23 cellular contexts compared by ENCODE assay signal in the genomic region with DNA sequence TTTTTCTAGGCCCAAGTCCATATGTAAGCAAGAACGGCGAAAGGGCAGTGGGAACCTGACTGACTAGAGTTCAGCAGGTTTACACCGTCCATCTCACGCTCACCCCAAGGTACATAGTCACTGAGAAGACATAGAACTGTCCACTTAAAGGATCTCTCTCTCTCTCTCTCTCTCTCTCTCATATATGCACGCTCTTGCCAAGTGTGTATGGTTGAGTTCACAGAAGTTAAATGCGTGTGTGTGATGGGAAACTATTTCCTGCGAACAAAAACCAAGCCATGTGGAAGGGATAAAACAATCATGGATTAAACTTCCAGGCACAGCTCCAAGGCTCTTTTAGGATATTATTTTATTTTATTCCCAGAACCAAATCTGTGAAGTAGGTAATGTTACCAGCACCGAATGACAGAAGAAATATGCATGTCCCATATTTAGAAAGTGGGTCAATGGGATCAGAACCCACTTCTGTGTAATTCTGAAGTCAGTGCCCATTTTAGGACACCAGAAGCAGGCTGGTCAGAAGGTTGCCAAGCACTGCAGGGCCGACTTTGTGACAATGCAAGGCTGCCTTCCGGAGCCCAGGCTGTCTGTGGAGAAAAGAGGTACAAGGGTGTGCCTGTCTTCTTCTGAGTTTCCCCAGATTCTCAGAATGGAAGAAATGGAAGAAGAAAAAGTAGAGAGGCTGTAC. TPM values are rescaled to one million over a fixed set of nuclear protein-coding genes. Genes with fewer than 3 reads are reported as not detected.
DNase-seq lines count a peak whose midpoint lies in the region; ATAC-seq and TF ChIP-seq lines count a peak whose summit lies in the region.
"Had no signal": no experiment of that assay in that cellular context is flagged by ENCODE, and none has a peak within 500 bp of the region (broad histone marks: within the 10 kb centered on the region; RNA-seq: fewer than 3 reads in every experiment).

No MANE protein-coding gene starts in this region.

- H3K9me3 ChIP-seq in A673 (ENCODE audit: low read depth, low read length, poor library complexity, severe bottlenecking) (no peaks in the 10 kb centered on the region), ascending aorta (no peaks in the 10 kb centered on the region)
- H3K9me3 ChIP-seq: A549, Peyer's patch, upper lobe of right lung had no signal

- H3K27ac ChIP-seq in A673 (ENCODE audit: low read depth, low read length, poor library complexity, severe bottlenecking): no peak overlapping the region
- peak overlapping the region; percentile 42 to 61 for H3K27ac ChIP-seq in ascending aorta
- peak overlapping the region; percentile 67 for H3K27ac ChIP-seq in rectal smooth muscle tissue (ENCODE audit: low read depth, low read length)
- H3K27ac ChIP-seq: A549, C4-2B, upper lobe of right lung had no signal

- no peak overlapping the region for H3K9ac ChIP-seq in rectal smooth muscle tissue (ENCODE audit: low read length)

- POLR2A ChIA-PET in A673 (lab: Charles Lee; ENCODE audit: low non-redundant PET): no interaction called here

- intact Hi-C loops in A673 (cut with micrococcal nuclease; ENCODE audit: unreplicated experiment) (no loop called here), ascending aorta (cut with DNase I) (no loop called here)

- peaks cover 4% of the 10 kb centered on the region for H3K4me1 ChIP-seq in A673 (ENCODE audit: insufficient read depth, low read length, poor library complexity, severe bottlenecking)
- peaks cover 0 to 29% of the 10 kb centered on the region in 2 donors for H3K4me1 ChIP-seq in ascending aorta
- peaks cover 7% of the 10 kb centered on the region for H3K4me1 ChIP-seq in rectal smooth muscle tissue (ENCODE audit: control insufficient read depth, insufficient read depth, low read length)
- H3K4me1 ChIP-seq: A549 had no signal

- H3K36me3 ChIP-seq in A673 (ENCODE audit: insufficient read depth, low read length, poor library complexity, severe bottlenecking) (no peaks in the 10 kb centered on the region), ascending aorta (peaks cover 0 to 31% of the 10 kb centered on the region in 2 donors), rectal smooth muscle tissue (ENCODE audit: control insufficient read depth, insufficient read depth, low read length) (no peaks in the 10 kb centered on the region)

- CTCF ChIA-PET in A673 (lab: Charles Lee): no interaction called here

- no peak for ATAC-seq in GM19452 (IDR thresholded peaks at IDR 0.05; ENCODE audit: unreplicated experiment)
- no peak for ATAC-seq in stimulated activated naive CD8-positive, alpha-beta T cell treated with anti-CD3 and anti-CD28 coated beads, Interleukin-15, Interleukin-2, amounts not matched to agents 100 U/mL and 50 U/mL, for 24 hours
- ATAC-seq: A549, esophagus mucosa, upper lobe of right lung had no signal

- H3K4me3 ChIP-seq in A673 (ENCODE audit: low read depth, low read length, poor library complexity, severe bottlenecking) (no peak overlapping the region), ascending aorta (no peak overlapping the region), rectal smooth muscle tissue (ENCODE audit: low read length) (no peak overlapping the region)
- H3K4me3 ChIP-seq: A549, Peyer's patch, upper lobe of right lung had no signal

- TF ChIP-seq CTCF in A673 (conservative IDR thresholded peaks at IDR 0.05; ENCODE audit: low read depth, low read length): no peak
- no peak for TF ChIP-seq CTCF in ascending aorta (IDR thresholded peaks at IDR 0.05)

- H3K27me3 ChIP-seq in A673 (replicated peaks; ENCODE audit: insufficient read depth, low read depth, low read length, poor library complexity) (no peaks in the 10 kb centered on the region), ascending aorta (no peaks in the 10 kb centered on the region), rectal smooth muscle tissue (ENCODE audit: control insufficient read depth, insufficient read depth, low read length) (no peaks in the 10 kb centered on the region)
- H3K27me3 ChIP-seq: Peyer's patch, upper lobe of right lung had no signal

- peak; percentile 15 for DNase-seq in A673 (ENCODE audit: low spot score)
- DNase-seq in ascending aorta (ENCODE audit: low spot score in 2 of 2): no peak
- peak; percentile 95 for DNase-seq in fibroblast of peridontal ligament (ENCODE audit: extremely low read depth)
- DNase-seq in LoVo (ENCODE audit: low spot score): no peak
- no peak for DNase-seq in stimulated activated naive CD8-positive, alpha-beta T cell treated with anti-CD3 and anti-CD28 coated beads, Interleukin-15, Interleukin-2, amounts not matched to agents 100 U/mL and 50 U/mL, for 24 hours
- no peak for DNase-seq in stimulated activated CD4-positive, alpha-beta T cell treated with anti-CD3 and anti-CD28 coated beads, Interleukin-4, amount 100 ng/mL, for 1 hour
- DNase-seq: activated CD4-positive, alpha-beta T cell treated with anti-CD3 and anti-CD28 coated beads for 48 hours; activated naive CD4-positive, alpha-beta T cell treated with anti-CD3 and anti-CD28 coated beads, Interleukin-2, amount 50 U/mL, for 16 hours; anterior cingulate cortex; effector memory CD4-positive, alpha-beta T cell; head of caudate nucleus; midbrain; NCI-H1417; NCI-H510A treated with DMSO at 0.1 percent for 48 hours; NK-92 treated with Interleukin-12 subunit alpha and Interleukin-12 subunit beta, amount 100 ng/mL, for 24 hours; Peyer's patch; stimulated activated CD4-positive, alpha-beta T cell treated with anti-CD3 and anti-CD28 coated beads, Interleukin-2, amount 100 ng/mL, for 48 hours; upper lobe of right lung had no signal

- BruUV-seq in A673 (replicated peaks; lab: Mats Ljungman, UMichigan): no TSS peak

RNA-seq across cellular contexts. Expression of a gene that starts 49.2 kb away (rescaled TPM):
- total RNA-seq in A673 (2021): 0.09 TPM in 1 of 2 replicates, not detected in the other
- total RNA-seq in ascending aorta: not detected

Comparison
In these comparisons a context has a peak if more than half of its experiments do, and no peak if none do; other contexts are left out.
1. DNase-seq: peak in A673 (single experiment) and fibroblast of peridontal ligament (single experiment); none in ascending aorta (0 of 2), LoVo (single experiment), stimulated activated naive CD8-positive, alpha-beta T cell treated with anti-CD3 and anti-CD28 coated beads, Interleukin-15, Interleukin-2, amounts not matched to agents 100 U/mL and 50 U/mL, for 24 hours (single experiment) and stimulated activated CD4-positive, alpha-beta T cell treated with anti-CD3 and anti-CD28 coated beads, Interleukin-4, amount 100 ng/mL, for 1 hour (single experiment).